16 cellular contexts compared by ENCODE assay signal in genomic region chr1:226716577-226716976, GRCh38. TPM values are rescaled to one million over a fixed set of nuclear protein-coding genes. Genes with fewer than 3 reads are reported as not detected.
DNase-seq lines count a peak whose midpoint lies in the region; ATAC-seq lines count a peak whose summit lies in the region.
"Had no signal": no experiment of that assay in that cellular context is flagged by ENCODE, and none has a peak within 500 bp of the region (broad histone marks: within the 10 kb centered on the region; RNA-seq: fewer than 3 reads in every experiment).

No MANE protein-coding gene starts in this region.

- H3K4me2 ChIP-seq in trophoblast cell (ENCODE audit: low read length), result no peak overlapping the region

- peaks cover 92% of the 10 kb centered on the region for H3K4me1 Mint-ChIP-seq in activated naive CD4-positive, alpha-beta T cell treated with anti-CD3 and anti-CD28 coated beads for 36 hours (ENCODE audit: low read depth)
- H3K4me1 Mint-ChIP-seq in T-cell, result peaks cover 92 to 97% (median 94%) of the 10 kb centered on the region in 3 donors

- no peaks in the 10 kb centered on the region for H3K36me3 ChIP-seq in trophoblast cell (ENCODE audit: control insufficient read depth in 1 of 2, insufficient read depth in 2 of 2, low read length in 2 of 2)

- POLR2A ChIA-PET in T-cell (lab: Charles Lee), result interaction anchor here in 1 of 2 donors (0.5 to 1.2 kb wide), 2 partner anchors 18 to 123 kb away, joined by 3 read pairs; no protein-coding TSS in a partner anchor

- intact Hi-C loops in activated naive CD4-positive, alpha-beta T cell treated with anti-CD3 and anti-CD28 coated beads for 36 hours (cut with micrococcal nuclease), result no loop called here

- H3K4me1 ChIP-seq in trophoblast cell (ENCODE audit: control insufficient read depth in 1 of 2, insufficient read depth in 2 of 2, low read length in 2 of 2), result no peaks in the 10 kb centered on the region

- H3K79me2 ChIP-seq in trophoblast cell (ENCODE audit: control insufficient read depth, insufficient read depth, low read length, poor library complexity), result no peaks in the 10 kb centered on the region

- no peak overlapping the region for H3K27ac ChIP-seq in trophoblast cell (ENCODE audit: low read depth, low read length)
- H3K27ac ChIP-seq: GM23248, RWPE1 had no signal

- H3K4me3 ChIP-seq in trophoblast cell (ENCODE audit: low read depth, low read length), result no peak overlapping the region
- H3K4me3 ChIP-seq: GM23248 had no signal

- H2BK12ac ChIP-seq in trophoblast cell (ENCODE audit: low read length), result no peak overlapping the region

- CTCF ChIA-PET in activated naive CD4-positive, alpha-beta T cell treated with anti-CD3 and anti-CD28 coated beads for 36 hours (lab: Charles Lee), result interaction anchor here (1.3 kb wide), 1 partner anchor 17 kb away, joined by 3 read pairs; no protein-coding TSS in a partner anchor
- CTCF ChIA-PET in T-cell (lab: Charles Lee), result no interaction called here

- no peak for ATAC-seq in T-cell (replicated peaks in 1 of 4)
- ATAC-seq: WTC11 had no signal

- H3K4ac ChIP-seq in trophoblast cell (ENCODE audit: low read depth, low read length), result no peak overlapping the region

- H3K27me3 ChIP-seq in trophoblast cell (ENCODE audit: insufficient read depth, low read length), result no peaks in the 10 kb centered on the region

- H3K4me3 Mint-ChIP-seq in activated naive CD4-positive, alpha-beta T cell treated with anti-CD3 and anti-CD28 coated beads for 36 hours, result peak overlapping the region; percentile 41
- H3K4me3 Mint-ChIP-seq in T-cell, result peak overlapping the region in 2 of 3 donors; percentile 64 to 85
- H3K4me3 Mint-ChIP-seq: WTC11 had no signal

- H4K91ac ChIP-seq in trophoblast cell (ENCODE audit: low read depth, low read length), result no peak overlapping the region

- peaks cover 11% of the 10 kb centered on the region for H3K9me3 Mint-ChIP-seq in activated naive CD4-positive, alpha-beta T cell treated with anti-CD3 and anti-CD28 coated beads for 36 hours
- peaks cover 4 to 9% (median 5%) of the 10 kb centered on the region in 3 donors for H3K9me3 Mint-ChIP-seq in T-cell

- H3K36me3 Mint-ChIP-seq in activated naive CD4-positive, alpha-beta T cell treated with anti-CD3 and anti-CD28 coated beads for 36 hours (ENCODE audit: low read depth), result peaks cover 44% of the 10 kb centered on the region
- peaks cover 36% of the 10 kb centered on the region for H3K36me3 Mint-ChIP-seq in T-cell

- peak overlapping the region; percentile 91 for H3K27ac Mint-ChIP-seq in activated naive CD4-positive, alpha-beta T cell treated with anti-CD3 and anti-CD28 coated beads for 36 hours
- peak overlapping the region; percentile 74 to 89 for H3K27ac Mint-ChIP-seq in T-cell
- H3K27ac Mint-ChIP-seq: WTC11 had no signal

- DNase-seq in activated naive CD4-positive, alpha-beta T cell treated with anti-CD3 and anti-CD28 coated beads for 36 hours, result no peak
- DNase-seq in activated naive CD4-positive, alpha-beta T cell treated with Interleukin-2 at 50 U/mL for 16 hours, result no peak
- no peak for DNase-seq in T-cell
- peak; percentile 30 for DNase-seq in fibroblast of peridontal ligament (ENCODE audit: extremely low read depth)
- peak; percentile 28 for DNase-seq in superior temporal gyrus (ENCODE audit: extremely low spot score)
- DNase-seq in trophoblast cell, result no peak
- DNase-seq in stimulated activated CD4-positive, alpha-beta T cell treated with anti-CD3 and anti-CD28 coated beads, Interleukin-2, amount 100 ng/mL, for 24 hours, result no peak
- no peak for DNase-seq in hippocampal formation (lab: John Stamatoyannopoulos, UW)
- DNase-seq: activated CD8-positive, alpha-beta memory T cell treated with anti-CD3 and anti-CD28 coated beads, Interleukin-2, amount 50 U/mL, for 48 hours; amygdala; Calu3; foreskin melanocyte; GM23248; small intestine had no signal

- H3K18ac ChIP-seq in trophoblast cell (ENCODE audit: low read length), result no peak overlapping the region

- H2BK120ac ChIP-seq in trophoblast cell (ENCODE audit: insufficient read depth, low read length, poor library complexity), result no peak overlapping the region

- no peak overlapping the region for H3K9ac ChIP-seq in trophoblast cell (ENCODE audit: low read length)
- H3K9ac ChIP-seq: GM23248 had no signal

- H4K8ac ChIP-seq in trophoblast cell (ENCODE audit: low read depth, low read length), result no peak overlapping the region

- peaks cover 2% of the 10 kb centered on the region for H3K9me3 ChIP-seq in trophoblast cell (ENCODE audit: insufficient read depth, low read depth, low read length)

- WGBS in trophoblast cell (ENCODE audit: extremely low coverage, insufficient coverage, insufficient read length), result no CpG with 5 or more reads among the region's 3 CpGs

- H3K79me1 ChIP-seq in trophoblast cell (ENCODE audit: low read length), result no peaks in the 10 kb centered on the region

- no peaks in the 10 kb centered on the region for H3K27me3 Mint-ChIP-seq in activated naive CD4-positive, alpha-beta T cell treated with anti-CD3 and anti-CD28 coated beads for 36 hours (ENCODE audit: low read depth)
- no peaks in the 10 kb centered on the region for H3K27me3 Mint-ChIP-seq in T-cell

- H3K23ac ChIP-seq in trophoblast cell (ENCODE audit: low read length), result no peak overlapping the region

- H2AK5ac ChIP-seq in trophoblast cell (ENCODE audit: low read length), result no peak overlapping the region

- H3K14ac ChIP-seq in trophoblast cell (ENCODE audit: low read length), result no peak overlapping the region

- no peak overlapping the region for H4K12ac ChIP-seq in trophoblast cell (ENCODE audit: low read depth, low read length)

- H2BK5ac ChIP-seq in trophoblast cell (ENCODE audit: low read depth, low read length, poor library complexity), result no peak overlapping the region

- H2AFZ ChIP-seq in trophoblast cell (ENCODE audit: insufficient read depth, low read length, poor library complexity), result no peak overlapping the region
- H2AFZ ChIP-seq: GM23248 had no signal

RNA-seq across cellular contexts. Expression of gene ITPKB, which starts 22.5 kb away (rescaled TPM):
- total RNA-seq in activated naive CD4-positive, alpha-beta T cell treated with anti-CD3 and anti-CD28 coated beads for 36 hours, result 10 to 100 TPM; 40.3 to 40.9 TPM
- 100 to 1,000 TPM; 153 to 351 (median 179) TPM for total RNA-seq in T-cell
- 5.0 and 5.7 TPM in 2 replicates for polyA plus RNA-seq in trophoblast cell (2013)

Comparison
In these comparisons a context has a peak if more than half of its experiments do, and no peak if none do; other contexts are left out.
1. DNase-seq: peak in fibroblast of peridontal ligament (single experiment) and superior temporal gyrus (single experiment); none in activated naive CD4-positive, alpha-beta T cell treated with anti-CD3 and anti-CD28 coated beads for 36 hours (single experiment), activated naive CD4-positive, alpha-beta T cell treated with Interleukin-2 at 50 U/mL for 16 hours (single experiment), T-cell (0 of 34), trophoblast cell (0 of 2), stimulated activated CD4-positive, alpha-beta T cell treated with anti-CD3 and anti-CD28 coated beads, Interleukin-2, amount 100 ng/mL, for 24 hours (0 of 2) and hippocampal formation (0 of 2).